Comparison of ENCODE assay signal across 27 cellular contexts in genomic region chr1:74011736-74012135, GRCh38.
"Had no signal": no experiment of that assay in that cellular context is flagged by ENCODE, and none has a peak within 500 bp of the region (broad histone marks: within the 10 kb centered on the region; RNA-seq: fewer than 3 reads in every experiment).

No MANE protein-coding gene starts in this region.

- H3K4me3 ChIP-seq: pancreas, psoas muscle, right lobe of liver, sigmoid colon, suprapubic skin, testis, tibial artery, transverse colon, upper lobe of right lung, uterus had no signal

- ATAC-seq: naive thymus-derived CD8-positive, alpha-beta T cell; natural killer cell treated with Interleukin-12 subunit alpha and Interleukin-12 subunit beta and Interleukin-15 and Interleukin-18, amount 100 ng/mL, for 72 hours; pancreas; psoas muscle; right cardiac atrium; right lobe of liver; stimulated activated memory B cell treated with anti-CD40 and anti-IgM and Interleukin-4, amounts not matched to agents 10 μg/mL and 1 μg/mL and 100 μg/mL, for 72 hours; stimulated activated naive CD8-positive, alpha-beta T cell treated with anti-CD3 and anti-CD28 coated beads, Interleukin-15, amount 100 ng/mL, for 72 hours; stimulated activated naive CD8-positive, alpha-beta T cell treated with anti-CD3 and anti-CD28 coated beads, Interleukin-15, Interleukin-2, amounts not matched to agents 100 U/mL and 50 U/mL, for 24 hours; upper lobe of right lung had no signal

- FAIRE-seq: pancreas, small intestine had no signal

- H3K27me3 ChIP-seq: neutrophil, pancreas, right lobe of liver, sigmoid colon, suprapubic skin, testis, tibial artery, transverse colon, upper lobe of right lung, uterus had no signal

- H3K4me1 ChIP-seq: pancreas, psoas muscle, right lobe of liver, sigmoid colon, suprapubic skin, testis, tibial artery, transverse colon, upper lobe of right lung, uterus had no signal

- H3K27ac ChIP-seq: neutrophil, pancreas, psoas muscle, right lobe of liver, sigmoid colon, suprapubic skin, testis, tibial artery, transverse colon, upper lobe of right lung, uterus had no signal

- H3K36me3 ChIP-seq: neutrophil, pancreas, right lobe of liver, sigmoid colon, suprapubic skin, tibial artery, transverse colon, upper lobe of right lung, uterus had no signal

- DNase-seq: naive thymus-derived CD8-positive, alpha-beta T cell; nephron progenitor cell; nucleus accumbens; pancreas; posterior cingulate gyrus; psoas muscle; right cardiac atrium; right lobe of liver; sigmoid colon; small intestine; stimulated activated CD4-positive, alpha-beta T cell treated with anti-CD3 and anti-CD28 coated beads, Interleukin-15, amount 100 ng/mL, for 24 hours; stimulated activated CD4-positive, alpha-beta T cell treated with anti-CD3 and anti-CD28 coated beads, Interleukin-4, amount 100 ng/mL, for 1 hour; stimulated activated CD4-positive, alpha-beta T cell treated with anti-CD3 and anti-CD28 coated beads, Interleukin-4, amount 100 ng/mL, for 4 hours; stimulated activated CD8-positive, alpha-beta memory T cell treated with anti-CD3 and anti-CD28 coated beads, Interleukin-4, amount 100 ng/mL, for 48 hours; stimulated activated naive CD4-positive, alpha-beta T cell; stimulated activated naive CD8-positive, alpha-beta T cell treated with anti-CD3 and anti-CD28 coated beads, Interleukin-15, amount 100 ng/mL, for 72 hours; stimulated activated naive CD8-positive, alpha-beta T cell treated with anti-CD3 and anti-CD28 coated beads, Interleukin-15, Interleukin-2, amounts not matched to agents 100 U/mL and 50 U/mL, for 24 hours; substantia nigra; testis; tibial artery; transverse colon; upper lobe of right lung; uterus had no signal

- H3K9me3 ChIP-seq: neutrophil, pancreas, psoas muscle, right lobe of liver, sigmoid colon, suprapubic skin, testis, tibial artery, transverse colon, upper lobe of right lung, uterus had no signal
